1 cellular context compared by ENCODE assay signal in the genomic region with DNA sequence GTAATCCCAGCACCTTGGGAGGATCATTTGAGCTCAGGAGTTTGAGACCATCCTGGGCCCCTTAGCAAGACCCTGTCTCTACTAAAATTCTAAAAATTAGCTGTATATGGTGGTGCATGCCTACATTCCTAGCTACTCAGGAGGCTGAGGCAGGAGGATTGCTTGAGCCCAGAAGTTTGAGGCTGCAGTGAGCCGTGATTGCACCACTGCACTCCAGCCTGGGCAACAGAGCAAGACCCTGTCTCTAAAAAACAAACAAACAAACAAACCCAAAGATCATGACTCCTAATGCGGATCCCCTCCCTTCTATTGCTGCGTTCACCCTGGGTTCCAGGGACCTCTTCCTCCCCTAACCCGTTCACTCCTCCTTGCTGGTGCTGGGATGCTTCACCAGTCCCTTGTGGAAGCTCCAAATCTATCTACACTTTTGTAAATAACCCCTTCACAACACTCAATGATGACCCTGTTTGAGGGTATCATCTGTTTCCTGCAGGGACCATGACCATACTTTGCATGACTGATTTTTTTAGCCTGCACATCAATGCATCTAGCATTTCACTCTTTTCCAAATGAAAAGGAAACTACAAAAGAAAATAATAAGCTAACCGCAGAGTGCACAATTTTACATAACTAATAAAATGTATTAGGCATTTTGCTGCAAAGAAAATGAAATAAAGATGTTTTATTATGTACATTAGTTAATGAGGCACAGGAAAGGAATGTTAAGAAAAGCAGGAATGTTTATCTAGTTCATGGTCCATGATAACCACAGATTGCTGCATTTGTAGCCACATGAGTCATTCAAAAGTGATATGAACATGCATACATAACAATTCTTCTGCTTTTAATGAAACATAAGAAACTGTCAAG.
TF ChIP-seq lines count a peak whose summit lies in the region.

No MANE protein-coding gene starts in this region.

TF ChIP-seq in HCT116, 20 proteins besides CTCF, POLR2A, EP300 and RAD21 (continued from another document):
- TF ChIP-seq CBX3 (IDR thresholded peaks at IDR 0.05; ENCODE audit: low read depth) (no peak), SRF (IDR thresholded peaks at IDR 0.05; ENCODE audit: low read depth) (no peak), ZFX (IDR thresholded peaks at IDR 0.05) (no peak), JUND (IDR thresholded peaks at IDR 0.05) (no peak), POLR2AphosphoS5 (IDR thresholded peaks at IDR 0.05; ENCODE audit: low read depth, low read length) (no peak)
TF ChIP-seq in HCT116: peak in this region for 0.
